8 cellular contexts compared by ENCODE assay signal in the genomic region with DNA sequence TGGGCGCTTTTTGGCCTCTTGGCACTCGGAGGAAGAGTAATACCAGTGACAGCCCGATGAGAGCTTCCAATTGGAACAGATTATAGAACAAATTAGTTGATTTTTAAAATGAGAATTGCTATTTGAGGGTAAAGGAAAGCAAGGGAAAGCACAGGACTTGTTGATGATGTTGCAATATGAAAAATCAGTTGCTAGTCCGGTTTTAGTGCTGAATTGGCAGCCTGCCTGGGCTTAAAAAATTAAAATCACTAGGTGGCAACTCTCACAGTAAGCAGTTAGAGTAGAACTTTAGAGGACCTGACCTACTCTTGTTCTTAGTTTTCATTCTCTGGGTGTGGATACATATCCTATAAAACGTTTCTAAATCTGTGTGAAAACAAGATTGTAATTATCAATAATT.
DNase-seq lines count a peak whose midpoint lies in the region; ATAC-seq and TF ChIP-seq lines count a peak whose summit lies in the region.

No MANE protein-coding gene starts in this region.

- H3K4me2 ChIP-seq in KMS-11, result peak overlapping the region; percentile 89

- peak overlapping the region; percentile 22 for H3K27ac Mint-ChIP-seq in central memory CD8-positive, alpha-beta T cell (ENCODE audit: low read depth)

- H4K20me1 ChIP-seq in KMS-11 (ENCODE audit: insufficient read depth), result no peaks in the 10 kb centered on the region

- no peaks in the 10 kb centered on the region for H3K9me3 Mint-ChIP-seq in central memory CD8-positive, alpha-beta T cell

- TF ChIP-seq CTCF in AG10803 (conservative IDR thresholded peaks at IDR 0.05; ENCODE audit: low read length) (0 out of 2 replicates have a peak, but pooled peaks have one; percentile 21), KMS-11 (conservative IDR thresholded peaks at IDR 0.05; ENCODE audit: low read depth, low read length) (no peak)

- ATAC-seq in central memory CD8-positive, alpha-beta T cell (replicated peaks; ENCODE audit: extremely low read depth, poor library complexity, severe bottlenecking), result no peak

- H3K4me1 ChIP-seq in KMS-11 (ENCODE audit: low read depth, poor library complexity, severe bottlenecking) (peaks cover 41% of the 10 kb centered on the region), muscle layer of duodenum (ENCODE audit: control insufficient read depth in 1 of 2, insufficient read depth in 2 of 2, low read length in 2 of 2) (peaks cover 20 to 28% of the 10 kb centered on the region in 2 donors)

- H3K36me3 Mint-ChIP-seq in central memory CD8-positive, alpha-beta T cell (ENCODE audit: insufficient read depth), result peaks cover 46% of the 10 kb centered on the region

- H3K4me1 Mint-ChIP-seq in central memory CD8-positive, alpha-beta T cell, result peaks cover 62% of the 10 kb centered on the region

- H3K27me3 ChIP-seq in KMS-11 (ENCODE audit: insufficient read depth, low read depth) (no peaks in the 10 kb centered on the region), muscle layer of duodenum (ENCODE audit: low read depth, low read length) (no peaks in the 10 kb centered on the region)

- no peak overlapping the region for H3K9ac ChIP-seq in KMS-11

- H3K79me2 ChIP-seq in KMS-11 (ENCODE audit: insufficient read depth, low read depth), result peaks cover 9% of the 10 kb centered on the region; the same call in 1 of the 2 replicates

- no peaks in the 10 kb centered on the region for H3K27me3 Mint-ChIP-seq in central memory CD8-positive, alpha-beta T cell

- DNase-seq in AG10803 (ENCODE audit: low read depth) (peak; percentile 66), DMS153 treated with DMSO at 0.1 percent for 48 hours (lab: John Stamatoyannopoulos, UW; ENCODE audit: unreplicated experiment) (no peak), HK-2 (ENCODE audit: unreplicated experiment) (no peak), SW 1271 (lab: John Stamatoyannopoulos, UW) (no peak)
- no peak for DNase-seq in central memory CD8-positive, alpha-beta T cell (ENCODE audit: low spot score in 2 of 2)
- DNase-seq in stimulated activated CD4-positive, alpha-beta T cell treated with anti-CD3 and anti-CD28 coated beads, Interleukin-4, amount 100 ng/mL, for 1 hour, result no peak

- H3K4me3 Mint-ChIP-seq in central memory CD8-positive, alpha-beta T cell, result peak overlapping the region; percentile 85

- H3K27ac ChIP-seq in KMS-11, result peak overlapping the region; percentile 45; the same call in 1 of the 2 replicates
- H3K27ac ChIP-seq in muscle layer of duodenum (ENCODE audit: low read length), result peak overlapping the region; percentile 69

- no peaks in the 10 kb centered on the region for H3K9me3 ChIP-seq in muscle layer of duodenum (ENCODE audit: control insufficient read depth in 1 of 2, low read length in 2 of 2)

- no peak overlapping the region; the same call in 1 of the 2 replicates for H3K4me3 ChIP-seq in AG10803 (ENCODE audit: low read length)
- H3K4me3 ChIP-seq in KMS-11 (IDR thresholded peaks at IDR 0.05; ENCODE audit: insufficient read depth, low read depth, low read length), result no peak overlapping the region
- H3K4me3 ChIP-seq in muscle layer of duodenum (ENCODE audit: low read depth in 1 of 2, low read length in 2 of 2), result peak overlapping the region in 1 of 2 donors; percentile 63

- H3K36me3 ChIP-seq in KMS-11 (ENCODE audit: insufficient read depth), result no peaks in the 10 kb centered on the region
- peaks cover 11 to 25% of the 10 kb centered on the region in 2 donors for H3K36me3 ChIP-seq in muscle layer of duodenum (ENCODE audit: control insufficient read depth in 1 of 2, insufficient read depth in 2 of 2, low read length in 2 of 2)

- H2AFZ ChIP-seq in KMS-11 (ENCODE audit: low read depth), result no peak overlapping the region
